ENCODE assay signal across 1 cellular context in genomic region chr17:731943-732787, GRCh38.
TF ChIP-seq lines count a peak whose summit lies in the region.

Gene TLCD3A (plus strand): TSS chr17:732596. CDS start chr17:732648, 52 bp downstream.

TF ChIP-seq in K562, 482 proteins besides CTCF, POLR2A, EP300 and RAD21 (continued from another document):
- TF ChIP-seq ZBTB2 (IDR thresholded peaks at IDR 0.05) (no peak), TCF3 (CRISPR knock-in tag; IDR thresholded peaks at IDR 0.05) (no peak), RB1 (IDR thresholded peaks at IDR 0.05; ENCODE audit: low read depth) (peak; percentile 30; the same call in 1 of the 2 replicates), ZFX (CRISPR knock-in tag; IDR thresholded peaks at IDR 0.05) (peak; percentile 73), ZNF639 (CRISPR knock-in tag; conservative IDR thresholded peaks at IDR 0.05 in 1 of 2, IDR thresholded peaks at IDR 0.05 in 1 of 2) (peak in 1 of 2 experiments; percentile 83; a peak in 2 of 4 replicates), PCBP2 (IDR thresholded peaks at IDR 0.05; ENCODE audit: low read depth, low read length, poor library complexity, severe bottlenecking) (no peak), PHF8 (IDR thresholded peaks at IDR 0.05; ENCODE audit: borderline replicate concordance, low read length) (peak; percentile 66; the same call in 1 of the 2 replicates), E2F6 (IDR thresholded peaks at IDR 0.05; ENCODE audit: borderline replicate concordance in 1 of 2, extremely low read depth in 1 of 2, insufficient read depth in 1 of 2, insufficient read length in 1 of 2, low read depth in 1 of 2, low read length in 1 of 2, poor library complexity in 1 of 2, severe bottlenecking in 1 of 2) (peak; percentile 57 to 80)
TF ChIP-seq in K562: peak in this region for 25.
